In genomic region chr16:51056331-51056730, GRCh38 we compare ENCODE assay signal across 18 cellular contexts.
DNase-seq lines count a peak whose midpoint lies in the region; ATAC-seq and TF ChIP-seq lines count a peak whose summit lies in the region.
"Had no signal": no experiment of that assay in that cellular context is flagged by ENCODE, and none has a peak within 500 bp of the region (broad histone marks: within the 10 kb centered on the region; RNA-seq: fewer than 3 reads in every experiment).

No MANE protein-coding gene starts in this region.

- H3K4me3 ChIP-seq in right lobe of liver (peak overlapping the region in 2 of 3 donors; percentile 2 to 24), vagina (no peak overlapping the region), suprapubic skin (no peak overlapping the region)
- H3K4me3 ChIP-seq: BLaER1 treated with 17β-estradiol and CSF1 and Interleukin-3, amounts not matched to agents 10 nM and 100 nM; GM12878; K562 had no signal

- ATAC-seq in right lobe of liver (peak in 3 of 4 donors; percentile 14 to 65 (median 34)), GM18868 (IDR thresholded peaks at IDR 0.05; ENCODE audit: unreplicated experiment) (no peak)
- ATAC-seq: GM12878, K562 had no signal

- H3K27me3 ChIP-seq in right lobe of liver, result no peaks in the 10 kb centered on the region
- no peaks in the 10 kb centered on the region for H3K27me3 ChIP-seq in vagina
- peaks cover 6% of the 10 kb centered on the region for H3K27me3 ChIP-seq in suprapubic skin
- H3K27me3 ChIP-seq: BLaER1 treated with 17β-estradiol and CSF1 and Interleukin-3, amounts not matched to agents 10 nM and 100 nM had no signal

- H3K4me1 ChIP-seq in right lobe of liver (peaks cover 0 to 47% (median 9%) of the 10 kb centered on the region in 4 donors), vagina (peaks cover 7% of the 10 kb centered on the region), suprapubic skin (no peaks in the 10 kb centered on the region)

- TF ChIP-seq POLR2A in right lobe of liver (IDR thresholded peaks at IDR 0.05) (peak; percentile 44), vagina (IDR thresholded peaks at IDR 0.05) (no peak), suprapubic skin (IDR thresholded peaks at IDR 0.05) (no peak)

- no peak for TF ChIP-seq EP300 in suprapubic skin (IDR thresholded peaks at IDR 0.05)

- H3K27ac ChIP-seq in cingulate gyrus (ENCODE audit: low read depth, low read length), result peak overlapping the region; percentile 31
- peak overlapping the region; percentile 78 to 93 (median 87) for H3K27ac ChIP-seq in right lobe of liver
- H3K27ac ChIP-seq in vagina, result peak overlapping the region; percentile 26
- H3K27ac ChIP-seq in suprapubic skin, result no peak overlapping the region
- H3K27ac ChIP-seq: BLaER1 treated with 17β-estradiol and CSF1 and Interleukin-3, amounts not matched to agents 10 nM and 100 nM had no signal

- 14% methylated on average over 2 of the region's 2 CpGs for WGBS in right lobe of liver (ENCODE audit: insufficient coverage, low coverage, low lambda C conversion rate, missing lambda C conversion rate)
- WGBS in suprapubic skin, result 78% methylated on average over 2 of the region's 2 CpGs

- TF ChIP-seq CTCF in right lobe of liver (IDR thresholded peaks at IDR 0.05), result no peak
- TF ChIP-seq CTCF in vagina (IDR thresholded peaks at IDR 0.05), result no peak
- no peak for TF ChIP-seq CTCF in suprapubic skin (IDR thresholded peaks at IDR 0.05)

- H3K36me3 ChIP-seq in right lobe of liver, result no peaks in the 10 kb centered on the region
- H3K36me3 ChIP-seq in vagina, result no peaks in the 10 kb centered on the region
- no peaks in the 10 kb centered on the region for H3K36me3 ChIP-seq in suprapubic skin
- H3K36me3 ChIP-seq: BLaER1 treated with 17β-estradiol and CSF1 and Interleukin-3, amounts not matched to agents 10 nM and 100 nM had no signal

- H3K9me3 ChIP-seq in right lobe of liver, result no peaks in the 10 kb centered on the region
- no peaks in the 10 kb centered on the region for H3K9me3 ChIP-seq in vagina
- no peaks in the 10 kb centered on the region for H3K9me3 ChIP-seq in suprapubic skin

- intact Hi-C loops in right lobe of liver (cut with DNase I) (no loop called here), vagina (cut with DNase I) (no loop called here)

- DNase-seq in HT1080 (ENCODE audit: low read depth) (peak; percentile 21), right lobe of liver (no peak), vagina (ENCODE audit: extremely low spot score in 2 of 2) (no peak), NCI-H2107 treated with DMSO at 0.1 percent for 48 hours (lab: John Stamatoyannopoulos, UW; ENCODE audit: unreplicated experiment) (no peak), suprapubic skin (ENCODE audit: low spot score in 2 of 2) (no peak)
- DNase-seq: CD4-positive, alpha-beta T cell; DMS53; Kasumi-1; NCI-H2029; NCI-H446 treated with DMSO at 0.1 percent for 48 hours; NCI-H526; RPMI8226; SHP77 had no signal

Comparison
In these comparisons a context has a peak if more than half of its experiments do, and no peak if none do; other contexts are left out.
1. H3K4me3 ChIP-seq: peak in right lobe of liver (2 of 3); none in vagina (0 of 2) and suprapubic skin (single experiment).